Comparison of ENCODE assay signal across 9 cellular contexts in genomic region chrX:63349307-63349706, GRCh38. TPM values are rescaled to one million over a fixed set of nuclear protein-coding genes. Genes with fewer than 3 reads are reported as not detected.
DNase-seq lines count a peak whose midpoint lies in the region; ATAC-seq, FAIRE-seq and TF ChIP-seq lines count a peak whose summit lies in the region.
"Had no signal": no experiment of that assay in that cellular context is flagged by ENCODE, and none has a peak within 500 bp of the region (broad histone marks: within the 10 kb centered on the region; RNA-seq: fewer than 3 reads in every experiment).

No MANE protein-coding gene starts in this region.

- peaks cover 29% of the 10 kb centered on the region for H3K4me1 Mint-ChIP-seq in WTC11
- H3K4me1 Mint-ChIP-seq in naive thymus-derived CD4-positive, alpha-beta T cell = peaks cover 4 to 35% (median 23%) of the 10 kb centered on the region in 7 donors

- TF ChIP-seq POLR2A in GM12891 (IDR thresholded peaks at IDR 0.05; ENCODE audit: low read depth, low read length) (no peak), body of pancreas (IDR thresholded peaks at IDR 0.05) (no peak)

- no peak overlapping the region for H3K27ac ChIP-seq in naive thymus-derived CD4-positive, alpha-beta T cell (ENCODE audit: low read depth, low read length)
- no peak overlapping the region for H3K27ac ChIP-seq in body of pancreas

- POLR2A ChIA-PET in WTC11 (lab: Charles Lee) = no interaction called here
- POLR2A ChIA-PET in naive thymus-derived CD4-positive, alpha-beta T cell (lab: Charles Lee) = no interaction called here

- intact Hi-C loops in naive thymus-derived CD4-positive, alpha-beta T cell (cut with micrococcal nuclease) = no loop called here
- intact Hi-C loops in body of pancreas (cut with DNase I) = no loop called here

- peak; percentile 40 for FAIRE-seq in GM12891 (lab: Jason Lieb, UNC)
- FAIRE-seq: HTR-8/SVneo had no signal

- no peaks in the 10 kb centered on the region for H3K9me3 Mint-ChIP-seq in WTC11
- H3K9me3 Mint-ChIP-seq in naive thymus-derived CD4-positive, alpha-beta T cell = no peaks in the 10 kb centered on the region

- H3K27me3 ChIP-seq in naive thymus-derived CD4-positive, alpha-beta T cell (ENCODE audit: control insufficient read depth in 2 of 2, insufficient read depth in 2 of 2, low read length in 2 of 2) = no peaks in the 10 kb centered on the region
- H3K27me3 ChIP-seq in body of pancreas = no peaks in the 10 kb centered on the region

- no peak overlapping the region for H3K27ac Mint-ChIP-seq in WTC11
- peak overlapping the region in 4 of 9 donors; percentile 70 to 75 (median 74) for H3K27ac Mint-ChIP-seq in naive thymus-derived CD4-positive, alpha-beta T cell

- H3K9me3 ChIP-seq in naive thymus-derived CD4-positive, alpha-beta T cell (ENCODE audit: control insufficient read depth in 2 of 3, low read length in 3 of 3) = no peaks in the 10 kb centered on the region
- H3K9me3 ChIP-seq in body of pancreas = no peaks in the 10 kb centered on the region

- H3K27me3 Mint-ChIP-seq in WTC11 (ENCODE audit: low read depth) = no peaks in the 10 kb centered on the region
- H3K27me3 Mint-ChIP-seq in naive thymus-derived CD4-positive, alpha-beta T cell = no peaks in the 10 kb centered on the region

- H3K4me3 ChIP-seq in naive thymus-derived CD4-positive, alpha-beta T cell (ENCODE audit: low read length) = no peak overlapping the region
- H3K4me3 ChIP-seq in body of pancreas = no peak overlapping the region

- H3K4me1 ChIP-seq in naive thymus-derived CD4-positive, alpha-beta T cell (ENCODE audit: control insufficient read depth in 2 of 2, insufficient read depth in 2 of 2, low read length in 2 of 2) = peaks cover 0 to 3% of the 10 kb centered on the region in 2 donors
- H3K4me1 ChIP-seq in body of pancreas = peaks cover 10% of the 10 kb centered on the region

- ATAC-seq in WTC11 = no peak
- ATAC-seq in naive thymus-derived CD4-positive, alpha-beta T cell = no peak
- no peak for ATAC-seq in body of pancreas

- no peaks in the 10 kb centered on the region for H3K36me3 Mint-ChIP-seq in WTC11
- peaks cover 0 to 3% (median 0%) of the 10 kb centered on the region in 5 donors for H3K36me3 Mint-ChIP-seq in naive thymus-derived CD4-positive, alpha-beta T cell

- no peaks in the 10 kb centered on the region for H3K36me3 ChIP-seq in naive thymus-derived CD4-positive, alpha-beta T cell (ENCODE audit: control insufficient read depth in 2 of 3, insufficient read depth in 3 of 3, low read length in 3 of 3)
- H3K36me3 ChIP-seq in body of pancreas (replicated peaks in 1 of 2; ENCODE audit: insufficient read depth in 1 of 2, low read depth in 2 of 2) = no peaks in the 10 kb centered on the region

- TF ChIP-seq CTCF in WTC11 (IDR thresholded peaks at IDR 0.05) (no peak), body of pancreas (IDR thresholded peaks at IDR 0.05) (no peak)

- WGBS in body of pancreas, 2 donors = 35 to 43% methylated on average over 3 of the region's 3 CpGs

- DNase-seq in GM12891 (ENCODE audit: insufficient read length, low spot score) (no peak), MV-4-11 (lab: John Stamatoyannopoulos, UW) (peak; percentile 0), WTC11 (ENCODE audit: low spot score) (no peak), H4 (ENCODE audit: low spot score) (no peak), cortex of kidney (lab: John Stamatoyannopoulos, UW) (no peak), NCI-H2171 (lab: John Stamatoyannopoulos, UW) (no peak), body of pancreas (no peak)
- no peak for DNase-seq in naive thymus-derived CD4-positive, alpha-beta T cell

- peak overlapping the region; percentile 90 for H3K4me3 Mint-ChIP-seq in WTC11
- H3K4me3 Mint-ChIP-seq in naive thymus-derived CD4-positive, alpha-beta T cell = peak overlapping the region in 8 of 10 donors; percentile 67 to 98 (median 84)

- CTCF ChIA-PET in WTC11 (lab: Charles Lee) = no interaction called here
- CTCF ChIA-PET in naive thymus-derived CD4-positive, alpha-beta T cell (lab: Charles Lee) = no interaction called here

TF ChIP-seq in GM12891, 5 proteins besides CTCF, POLR2A, EP300 and RAD21:
- no peak for TF ChIP-seq PAX5 (IDR thresholded peaks at IDR 0.05; ENCODE audit: insufficient read depth, low read length, severe bottlenecking)
- no peak for TF ChIP-seq SPI1 (IDR thresholded peaks at IDR 0.05; ENCODE audit: low read depth, low read length)
- TF ChIP-seq TAF1 (IDR thresholded peaks at IDR 0.05; ENCODE audit: low read depth, low read length) = no peak
- no peak for TF ChIP-seq POLR2AphosphoS5 (IDR thresholded peaks at IDR 0.05; ENCODE audit: low read depth, low read length)
- no peak for TF ChIP-seq POU2F2 (IDR thresholded peaks at IDR 0.05; ENCODE audit: low read depth, low read length)

TF ChIP-seq in WTC11, 78 proteins besides CTCF, POLR2A, EP300 and RAD21:
- no peak for TF ChIP-seq TCF7 (CRISPR knock-in tag; IDR thresholded peaks at IDR 0.05; ENCODE audit: low read depth)
- no peak for TF ChIP-seq ZNF232 (CRISPR knock-in tag; IDR thresholded peaks at IDR 0.05)
- no peak for TF ChIP-seq ATF1 (CRISPR knock-in tag; IDR thresholded peaks at IDR 0.05)
- no peak for TF ChIP-seq ZNF263 (CRISPR knock-in tag; IDR thresholded peaks at IDR 0.05; ENCODE audit: low read depth)
- no peak for TF ChIP-seq PRDM15 (CRISPR knock-in tag; IDR thresholded peaks at IDR 0.05)
- TF ChIP-seq MLX (CRISPR knock-in tag; IDR thresholded peaks at IDR 0.05) = no peak
- TF ChIP-seq ZNF138 (CRISPR knock-in tag; conservative IDR thresholded peaks at IDR 0.05) = no peak
- TF ChIP-seq ZNF423 (CRISPR knock-in tag; IDR thresholded peaks at IDR 0.05) = no peak
- TF ChIP-seq ZNF219 (CRISPR knock-in tag; IDR thresholded peaks at IDR 0.05; ENCODE audit: borderline replicate concordance) = no peak
- no peak for TF ChIP-seq NR2C2 (CRISPR knock-in tag; IDR thresholded peaks at IDR 0.05)
- TF ChIP-seq CREB1 (CRISPR knock-in tag; IDR thresholded peaks at IDR 0.05) = no peak
- TF ChIP-seq E2F4 (CRISPR knock-in tag; IDR thresholded peaks at IDR 0.05; ENCODE audit: borderline replicate concordance, low read depth) = no peak

RNA-seq across cellular contexts. Expression of gene SPIN4, which starts 1.8 kb away (rescaled TPM):
- polyA plus RNA-seq in GM12891 (2012; ENCODE audit: low read depth, missing spikeins) = 0.81 TPM
- total RNA-seq in WTC11 (2021) = 11.6 to 12.4 TPM (median 11.9 TPM) in 3 replicates
- total RNA-seq in naive thymus-derived CD4-positive, alpha-beta T cell = 1 to 10 TPM in 4 of 5 experiments, under 1 TPM in 1; 0.95 to 6.8 (median 1.9) TPM
- polyA plus RNA-seq in naive thymus-derived CD4-positive, alpha-beta T cell = under 1 TPM; 0.40 to 0.59 TPM
- 7.1 and 13.8 TPM in 2 replicates for total RNA-seq in H4 (2014; rRNA removed; shearing (Covaris generic))
- 1 to 10 TPM in 1 of 2 donors, under 1 TPM in 1; 0.66 to 3.9 TPM for total RNA-seq in body of pancreas
